21 cellular contexts compared by ENCODE assay signal in the genomic region with DNA sequence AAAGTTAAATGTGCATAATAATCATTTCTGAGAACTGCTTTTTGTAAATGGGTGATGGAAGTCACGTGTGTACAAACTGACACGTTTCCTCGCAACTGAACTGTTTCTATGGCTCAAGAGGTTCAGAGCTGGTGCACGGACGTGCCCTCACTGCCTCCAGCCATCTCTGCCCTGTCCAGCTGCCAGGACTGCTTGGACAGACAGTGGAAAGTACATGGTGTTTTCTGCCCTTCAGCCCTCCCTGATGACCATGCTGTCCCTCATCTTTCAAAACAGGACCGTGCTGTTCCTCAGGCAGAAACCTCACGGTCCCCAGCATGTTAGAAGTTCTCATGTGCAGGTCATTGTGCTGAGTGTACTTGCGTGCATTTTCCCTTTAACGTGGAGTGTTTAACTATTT. TPM values are rescaled to one million over a fixed set of nuclear protein-coding genes. Genes with fewer than 3 reads are reported as not detected.
DNase-seq lines count a peak whose midpoint lies in the region; ATAC-seq, FAIRE-seq and TF ChIP-seq lines count a peak whose summit lies in the region.
"Had no signal": no experiment of that assay in that cellular context is flagged by ENCODE, and none has a peak within 500 bp of the region (broad histone marks: within the 10 kb centered on the region; RNA-seq: fewer than 3 reads in every experiment).

No MANE protein-coding gene starts in this region.

- no peaks in the 10 kb centered on the region for H3K9me3 ChIP-seq in K562 (replicated peaks; ENCODE audit: control insufficient read depth, insufficient read depth, low read depth, low read length)
- no peaks in the 10 kb centered on the region for H3K9me3 ChIP-seq in heart left ventricle
- no peaks in the 10 kb centered on the region for H3K9me3 ChIP-seq in testis
- H3K9me3 ChIP-seq: BE2C had no signal

- no peaks in the 10 kb centered on the region for H3K9me1 ChIP-seq in K562 (ENCODE audit: control insufficient read depth, insufficient read depth, low read length)

- BruUV-seq in K562 (replicated peaks; lab: Mats Ljungman, UMichigan), result no TSS peak

- in situ Hi-C loops in K562 (cut with MboI), result no loop called here

- POLR2A ChIA-PET in K562 (lab: Yijun Ruan, JAX), result no interaction called here

- H2AFZ ChIP-seq in K562 (ENCODE audit: low read depth, low read length), result no peak overlapping the region; the same call in 1 of the 2 replicates

- no peak overlapping the region for H3K27ac ChIP-seq in K562 (ENCODE audit: extremely low read depth, low read depth, low read length)
- H3K27ac ChIP-seq in heart left ventricle, result peak overlapping the region in 7 of 12 donors; percentile 4 to 69 (median 26)
- H3K27ac ChIP-seq in testis, result no peak overlapping the region
- H3K27ac ChIP-seq: HL-60, SK-N-MC had no signal

- no peak for DNase-seq in K562 (ENCODE audit: extremely low read depth in 1 of 4, low spot score in 3 of 4)
- peak in 3 of 5 donors; percentile 24 to 83 (median 77) for DNase-seq in heart left ventricle
- DNase-seq in myocyte (ENCODE audit: low read depth), result peak; percentile 14
- peak; percentile 27 for DNase-seq in testis
- no peak for DNase-seq in NOMO-1 (lab: John Stamatoyannopoulos, UW; ENCODE audit: unreplicated experiment in 2 of 2)
- DNase-seq: BE2C; CD4-positive, alpha-beta T cell; H9; KG1; NCI-H1092; NCI-H146; NCI-H2081 treated with DMSO at 0.1 percent for 48 hours; NCI-H510A; NCI-H82 had no signal

- ATAC-seq in K562 (no peak), heart left ventricle (peak; percentile 88 to 95 (median 93)), SK-N-SH treated with all-trans-retinoic acid at 6 μM for 48 hours (no peak), HG03439 (IDR thresholded peaks at IDR 0.05; ENCODE audit: unreplicated experiment) (no peak)
- ATAC-seq: Panc1 had no signal

- no peaks in the 10 kb centered on the region for H4K20me1 ChIP-seq in K562 (replicated peaks; ENCODE audit: control insufficient read depth, insufficient read depth, low read length)

- H3K4me1 ChIP-seq in K562 (replicated peaks in 1 of 2; ENCODE audit: control insufficient read depth in 2 of 2, insufficient read depth in 2 of 2, low read length in 2 of 2) (peaks cover 0 to 7% of the 10 kb centered on the region in 2 experiments; a peak in 2 of 5 replicates), heart left ventricle (peaks cover 0 to 48% (median 10%) of the 10 kb centered on the region in 12 donors), testis (peaks cover 4% of the 10 kb centered on the region)

- TF ChIP-seq EP300 in K562 (IDR thresholded peaks at IDR 0.05; ENCODE audit: low read length), result no peak

- H3K9ac ChIP-seq in K562 (ENCODE audit: insufficient read depth in 1 of 2, low read depth in 2 of 2, low read length in 2 of 2), result no peak overlapping the region

- CTCF ChIA-PET in K562 (lab: Yijun Ruan, JAX; ENCODE audit: low intra/inter-chr PET ratio), result no interaction called here

- H3K4me3 ChIP-seq in K562, result no peak overlapping the region
- no peak overlapping the region for H3K4me3 ChIP-seq in heart left ventricle
- H3K4me3 ChIP-seq in testis, result no peak overlapping the region
- H3K4me3 ChIP-seq: SK-N-MC had no signal

- 44% methylated on average over 9 of the region's 9 CpGs for WGBS in K562 (ENCODE audit: insufficient coverage, low coverage, missing lambda C conversion rate)
- WGBS in heart left ventricle, 4 donors, result 39 to 56% (median 48%) methylated on average over 9 of the region's 9 CpGs
- WGBS in testis, 2 donors, result 52 to 59% methylated on average over 9 of the region's 9 CpGs

- no peaks in the 10 kb centered on the region for H3K27me3 ChIP-seq in K562 (ENCODE audit: control insufficient read depth in 2 of 2, insufficient read depth in 2 of 2, low read length in 2 of 2)
- peaks cover 0 to 6% (median 0%) of the 10 kb centered on the region in 9 donors for H3K27me3 ChIP-seq in heart left ventricle
- H3K27me3 ChIP-seq in testis, result no peaks in the 10 kb centered on the region
- H3K27me3 ChIP-seq: BE2C had no signal

- no peak overlapping the region for H3K4me2 ChIP-seq in K562 (ENCODE audit: insufficient read depth, low read length)

- no peak for TF ChIP-seq RAD21 in K562 (CRISPR knock-in tag; conservative IDR thresholded peaks at IDR 0.05 in 1 of 2, IDR thresholded peaks at IDR 0.05 in 1 of 2)

- no peak for TF ChIP-seq CTCF in K562 (IDR thresholded peaks at IDR 0.05 in 2 of 3, conservative IDR thresholded peaks at IDR 0.05 in 1 of 3; ENCODE audit: insufficient read depth in 2 of 3, low read depth in 1 of 3, low read length in 3 of 3)
- TF ChIP-seq CTCF in heart left ventricle (IDR thresholded peaks at IDR 0.05), result no peak
- no peak for TF ChIP-seq CTCF in testis (IDR thresholded peaks at IDR 0.05)

- intact Hi-C loops in K562 (cut with micrococcal nuclease) (no loop called here), heart left ventricle (cut with DNase I) (loop anchor here in 3 of 10 donors (2.0 to 10.0 kb wide), 4 partner anchors 76 to 199 kb away; a partner anchor contains a TSS), testis (cut with DNase I; ENCODE audit: low total_unique reads) (no loop called here)

- no peak for TF ChIP-seq POLR2A in K562 (conservative IDR thresholded peaks at IDR 0.05)
- TF ChIP-seq POLR2A in heart left ventricle (IDR thresholded peaks at IDR 0.05), result no peak
- no peak for TF ChIP-seq POLR2A in testis (IDR thresholded peaks at IDR 0.05)

- no peaks in the 10 kb centered on the region for H3K36me3 ChIP-seq in K562 (ENCODE audit: control insufficient read depth, insufficient read depth, low read length)
- H3K36me3 ChIP-seq in heart left ventricle, result no peaks in the 10 kb centered on the region
- no peaks in the 10 kb centered on the region for H3K36me3 ChIP-seq in testis (ENCODE audit: low read depth, missing control alignments)
- H3K36me3 ChIP-seq: BE2C had no signal

- no peaks in the 10 kb centered on the region for H3K79me2 ChIP-seq in K562 (ENCODE audit: control insufficient read depth, insufficient read depth, low read length)

- no peak for FAIRE-seq in K562 (lab: Jason Lieb, UNC)
- FAIRE-seq: GM19239 had no signal

TF ChIP-seq in K562, 482 proteins besides CTCF, POLR2A, EP300 and RAD21:
- TF ChIP-seq ETV6 (IDR thresholded peaks at IDR 0.05; ENCODE audit: borderline replicate concordance in 1 of 2, low read depth in 2 of 2, low read length in 1 of 2) (no peak), ETV6 (CRISPR knock-in tag; IDR thresholded peaks at IDR 0.05; ENCODE audit: borderline replicate concordance) (no peak), ZNF316 (IDR thresholded peaks at IDR 0.05) (peak; percentile 35; the same call in 1 of the 2 replicates), DACH1 (IDR thresholded peaks at IDR 0.05; ENCODE audit: partially characterized antibody) (no peak), TRIM24 (IDR thresholded peaks at IDR 0.05) (no peak)

TF ChIP-seq in SK-N-SH treated with all-trans-retinoic acid at 6 μM for 48 hours, 23 proteins besides CTCF, POLR2A, EP300 and RAD21 (continues in another document):
- TF ChIP-seq, protein P1, sequence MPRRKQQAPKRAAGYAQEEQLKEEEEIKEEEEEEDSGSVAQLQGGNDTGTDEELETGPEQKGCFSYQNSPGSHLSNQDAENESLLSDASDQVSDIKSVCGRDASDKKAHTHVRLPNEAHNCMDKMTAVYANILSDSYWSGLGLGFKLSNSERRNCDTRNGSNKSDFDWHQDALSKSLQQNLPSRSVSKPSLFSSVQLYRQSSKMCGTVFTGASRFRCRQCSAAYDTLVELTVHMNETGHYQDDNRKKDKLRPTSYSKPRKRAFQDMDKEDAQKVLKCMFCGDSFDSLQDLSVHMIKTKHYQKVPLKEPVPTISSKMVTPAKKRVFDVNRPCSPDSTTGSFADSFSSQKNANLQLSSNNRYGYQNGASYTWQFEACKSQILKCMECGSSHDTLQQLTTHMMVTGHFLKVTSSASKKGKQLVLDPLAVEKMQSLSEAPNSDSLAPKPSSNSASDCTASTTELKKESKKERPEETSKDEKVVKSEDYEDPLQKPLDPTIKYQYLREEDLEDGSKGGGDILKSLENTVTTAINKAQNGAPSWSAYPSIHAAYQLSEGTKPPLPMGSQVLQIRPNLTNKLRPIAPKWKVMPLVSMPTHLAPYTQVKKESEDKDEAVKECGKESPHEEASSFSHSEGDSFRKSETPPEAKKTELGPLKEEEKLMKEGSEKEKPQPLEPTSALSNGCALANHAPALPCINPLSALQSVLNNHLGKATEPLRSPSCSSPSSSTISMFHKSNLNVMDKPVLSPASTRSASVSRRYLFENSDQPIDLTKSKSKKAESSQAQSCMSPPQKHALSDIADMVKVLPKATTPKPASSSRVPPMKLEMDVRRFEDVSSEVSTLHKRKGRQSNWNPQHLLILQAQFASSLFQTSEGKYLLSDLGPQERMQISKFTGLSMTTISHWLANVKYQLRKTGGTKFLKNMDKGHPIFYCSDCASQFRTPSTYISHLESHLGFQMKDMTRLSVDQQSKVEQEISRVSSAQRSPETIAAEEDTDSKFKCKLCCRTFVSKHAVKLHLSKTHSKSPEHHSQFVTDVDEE (CRISPR knock-in tag; IDR thresholded peaks at IDR 0.05), result no peak
- TF ChIP-seq PPARA (CRISPR knock-in tag; IDR thresholded peaks at IDR 0.05; ENCODE audit: borderline replicate concordance), result no peak

RNA-seq across cellular contexts. Expression of a gene that starts 38.7 kb away (rescaled TPM):
- not detected in 2 replicates for total RNA-seq in K562 (2011; cell fraction: chromatin; rRNA removed; ENCODE audit: low replicate concordance)
- total RNA-seq in K562 (2011; cell fraction: nucleolus; rRNA removed), result not detected in 2 replicates
- not detected in 2 replicates for total RNA-seq in K562 (2011; cell fraction: nucleoplasm; rRNA removed)
- not detected in 2 replicates for total RNA-seq in K562 (2014; rRNA removed)
- not detected in 2 replicates for total RNA-seq in K562 (2014; rRNA removed; fragmentation: Illumina TruSeq; extraction: Trizol)
- not detected in 2 replicates for total RNA-seq in K562 (2015; rRNA removed; fragmentation: Illumina TruSeq; extraction: Trizol)
- not detected in 2 replicates for total RNA-seq in K562 (2021)
- not detected in 2 replicates for polyA plus RNA-seq in K562 (2011; rRNA removed)
- 0.06 TPM in 1 of 2 replicates, not detected in the other for polyA plus RNA-seq in K562 (2011; cell fraction: cytosol; rRNA removed)
- 0.04 TPM in 1 of 2 replicates, not detected in the other for polyA plus RNA-seq in K562 (2011; cell fraction: nucleus; rRNA removed)
- polyA plus RNA-seq in K562 (2012), result 0.04 TPM in 1 of 2 replicates, not detected in the other
- not detected in 2 replicates for polyA plus RNA-seq in K562 (2014; fragmentation: Illumina TruSeq; extraction: Trizol)
- not detected for polyA plus RNA-seq in K562 (2014; fragmentation: Nextera tagmentation; extraction: Ambion mirVana)
- not detected in 2 replicates for polyA plus RNA-seq in K562 (2014; rRNA removed)
- 0.11 TPM in 1 of 2 replicates, not detected in the other for polyA minus RNA-seq in K562 (2011; rRNA and poly(A)+ RNA removed)
- polyA minus RNA-seq in K562 (2011; cell fraction: cytosol; rRNA and poly(A)+ RNA removed), result not detected in 2 replicates
- 0.13 TPM in 1 of 2 replicates, not detected in the other for polyA minus RNA-seq in K562 (2011; cell fraction: nucleus; rRNA and poly(A)+ RNA removed)
- total RNA-seq in heart left ventricle, result under 1 TPM in 4 of 9 donors, not detected in 5; 0.19 to 0.31 (median 0.26) TPM
- polyA plus RNA-seq in heart left ventricle, result under 1 TPM in 1 of 2 donors, not detected in 1; 0.04 TPM
- total RNA-seq in myocyte, result 0.05 TPM in 1 of 2 replicates, not detected in the other
- not detected for polyA plus RNA-seq in myocyte (2012)
- total RNA-seq in testis, result under 1 TPM in 1 of 2 donors, not detected in 1; 0.16 TPM
- polyA plus RNA-seq in testis (ENCODE audit: insufficient read depth, low read depth, low replicate concordance), result 0.11 TPM
- total RNA-seq: CD4-positive, alpha-beta T cell; H9 had no signal
- polyA plus RNA-seq: AG04450 had no signal

Comparison
In these comparisons a context has a peak if more than half of its experiments do, and no peak if none do; other contexts are left out.
1. ATAC-seq: peak in heart left ventricle (4 of 4); none in K562 (single experiment), SK-N-SH treated with all-trans-retinoic acid at 6 μM for 48 hours (single experiment) and HG03439 (single experiment).
2. DNase-seq: peak in heart left ventricle (3 of 5), myocyte (single experiment) and testis (single experiment); none in K562 (0 of 4) and NOMO-1 (0 of 2).
3. H3K27ac ChIP-seq: peak in heart left ventricle (7 of 12); none in K562 (single experiment) and testis (0 of 2).